In the genomic region with DNA sequence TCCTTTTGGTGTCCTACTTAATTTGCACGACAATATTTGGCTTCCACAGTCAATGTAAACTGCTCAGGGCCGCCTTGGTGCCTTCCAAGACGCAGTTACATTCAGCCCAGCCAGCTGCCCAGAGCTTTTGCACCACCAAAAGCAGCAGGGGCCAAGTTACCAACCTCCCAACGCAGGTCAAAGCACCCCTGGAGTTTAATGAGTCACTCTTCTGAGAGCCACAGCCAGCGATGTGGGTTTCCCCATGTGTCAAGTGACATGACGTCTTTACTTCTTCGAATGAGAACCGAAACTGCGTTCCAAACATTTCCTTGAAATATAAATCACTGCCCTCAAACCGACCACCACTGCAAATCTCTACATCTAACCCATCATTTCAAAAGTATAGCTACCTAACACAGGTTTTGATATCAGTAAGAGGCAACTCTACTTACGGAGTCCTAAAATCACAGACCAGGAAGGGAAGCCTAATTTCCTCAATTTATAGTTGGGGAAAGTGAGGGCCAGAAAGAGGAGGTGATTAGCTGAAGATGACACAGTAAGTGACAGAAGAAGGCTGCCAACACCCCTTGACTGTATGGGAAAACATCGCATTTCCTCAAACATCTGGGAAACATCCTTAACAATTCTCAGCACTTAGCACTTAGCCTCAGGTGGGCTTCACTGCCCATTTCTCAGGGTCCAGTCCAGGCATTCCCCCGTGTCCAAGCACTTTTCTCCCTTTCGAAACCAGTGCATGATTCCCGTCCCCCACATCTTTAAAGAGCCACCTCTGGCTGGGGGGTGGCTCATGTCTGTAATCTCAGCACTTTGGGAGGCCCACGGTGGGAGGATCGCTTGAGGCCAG, we compare ENCODE assay signal across 9 cellular contexts. TPM values are rescaled to one million over a fixed set of nuclear protein-coding genes. Genes with fewer than 3 reads are reported as not detected.
DNase-seq lines count a peak whose midpoint lies in the region; ATAC-seq, FAIRE-seq and TF ChIP-seq lines count a peak whose summit lies in the region.
"Had no signal": no experiment of that assay in that cellular context is flagged by ENCODE, and none has a peak within 500 bp of the region (broad histone marks: within the 10 kb centered on the region; RNA-seq: fewer than 3 reads in every experiment).

No MANE protein-coding gene starts in this region.

- DNase-seq in GM06990 (ENCODE audit: extremely low read depth, insufficient read length) = peak; percentile 74
- DNase-seq in HTR-8/SVneo (ENCODE audit: insufficient read length, low spot score) = peak; percentile 84
- DNase-seq in activated CD4-positive, CD25-positive, alpha-beta regulatory T cell treated with anti-CD3 and anti-CD28 coated beads, Interleukin-2, amount 50 U/mL, for 16 hours (ENCODE audit: low read depth, low spot score) = peak; percentile 27
- peak; percentile 83 for DNase-seq in endodermal cell
- DNase-seq in neuronal stem cell (ENCODE audit: low spot score) = no peak
- DNase-seq in urothelium cell line (ENCODE audit: low spot score) = peak; percentile 64
- no peak for DNase-seq in DMS153 (lab: John Stamatoyannopoulos, UW)

- peaks cover 30% of the 10 kb centered on the region for H3K4me1 Mint-ChIP-seq in endodermal cell

- peak; percentile 91 for ATAC-seq in GM21723 (IDR thresholded peaks at IDR 0.05; ENCODE audit: unreplicated experiment)

- H2BK120ac ChIP-seq in neuronal stem cell (ENCODE audit: low read depth, low read length) = no peak overlapping the region

- H3K18ac ChIP-seq in neuronal stem cell (ENCODE audit: low read length) = no peak overlapping the region

- H3K27me3 ChIP-seq in GM06990 (replicated peaks; ENCODE audit: control insufficient read depth, insufficient read depth, low read length) (no peaks in the 10 kb centered on the region), endodermal cell (ENCODE audit: control insufficient read depth, insufficient read depth, low read length, poor library complexity, severe bottlenecking) (peaks cover 66% of the 10 kb centered on the region), neuronal stem cell (ENCODE audit: control insufficient read depth in 3 of 3, insufficient read depth in 3 of 3, low read depth in 1 of 3, low read length in 3 of 3) (no peaks in the 10 kb centered on the region)

- 48 to 51% methylated on average over 8 to 17 of the region's 17 CpGs for WGBS in endodermal cell (ENCODE audit: insufficient coverage in 1 of 2, insufficient read length in 1 of 2), 2 experiments
- no CpG with 5 or more reads among the region's 17 CpGs for WGBS in neuronal stem cell (ENCODE audit: extremely low coverage in 2 of 2, insufficient read length in 2 of 2, insufficient replicate concordance in 1 of 2), 2 donors

- TF ChIP-seq CTCF in GM06990 (IDR thresholded peaks at IDR 0.05; ENCODE audit: insufficient read depth, low read length, poor library complexity, severe bottlenecking) (no peak), endodermal cell (conservative IDR thresholded peaks at IDR 0.05) (no peak)

- no peak overlapping the region for H2BK5ac ChIP-seq in neuronal stem cell (ENCODE audit: low read length)

- H3K27me3 Mint-ChIP-seq in endodermal cell (ENCODE audit: insufficient read depth) = peaks cover 79% of the 10 kb centered on the region

- H3K79me1 ChIP-seq in neuronal stem cell (ENCODE audit: low read depth, low read length) = no peaks in the 10 kb centered on the region

- no peak overlapping the region for H4K91ac ChIP-seq in neuronal stem cell (ENCODE audit: low read depth, low read length, poor library complexity)

- no peak overlapping the region for H3K4me2 ChIP-seq in neuronal stem cell (ENCODE audit: insufficient read depth, low read length, poor library complexity, severe bottlenecking)

- H3K27ac ChIP-seq in endodermal cell (ENCODE audit: low read depth, low read length) (no peak overlapping the region), neuronal stem cell (replicated peaks; ENCODE audit: low read length) (no peak overlapping the region)

- H2BK12ac ChIP-seq in neuronal stem cell (ENCODE audit: low read length) = no peak overlapping the region

- H3K36me3 ChIP-seq in GM06990 (ENCODE audit: control insufficient read depth, insufficient read depth, low read length) (no peaks in the 10 kb centered on the region), endodermal cell (ENCODE audit: control insufficient read depth, insufficient read depth, low read length) (no peaks in the 10 kb centered on the region), neuronal stem cell (replicated peaks in 1 of 2; ENCODE audit: control insufficient read depth in 2 of 2, insufficient read depth in 2 of 2, low read length in 2 of 2) (no peaks in the 10 kb centered on the region)

- no peak overlapping the region for H3K4me3 Mint-ChIP-seq in endodermal cell

- peak overlapping the region; percentile 21 for H3K27ac Mint-ChIP-seq in endodermal cell

- H2AFZ ChIP-seq in neuronal stem cell (ENCODE audit: low read length) = peak overlapping the region; percentile 44

- no peaks in the 10 kb centered on the region for H3K9me3 Mint-ChIP-seq in endodermal cell

- H3K9me3 ChIP-seq in endodermal cell (ENCODE audit: control insufficient read depth, low read length) (no peaks in the 10 kb centered on the region), neuronal stem cell (replicated peaks in 1 of 2; ENCODE audit: control insufficient read depth in 2 of 2, insufficient read depth in 1 of 2, low read depth in 1 of 2, low read length in 2 of 2) (no peaks in the 10 kb centered on the region)

- H4K8ac ChIP-seq in neuronal stem cell (ENCODE audit: low read depth, low read length) = no peak overlapping the region

- no peak overlapping the region for H3K23ac ChIP-seq in neuronal stem cell (ENCODE audit: low read depth, low read length, poor library complexity)

- H3K4me1 ChIP-seq in endodermal cell (ENCODE audit: control insufficient read depth, insufficient read depth, low read length) (peaks cover 7% of the 10 kb centered on the region), neuronal stem cell (ENCODE audit: control insufficient read depth in 2 of 2, insufficient read depth in 1 of 2, low read depth in 1 of 2, low read length in 2 of 2) (peaks cover 6 to 8% of the 10 kb centered on the region in 2 donors)

- H2BK15ac ChIP-seq in neuronal stem cell (ENCODE audit: low read length) = no peak overlapping the region

- no peak overlapping the region for H3K14ac ChIP-seq in neuronal stem cell (ENCODE audit: low read length)

- FAIRE-seq in HTR-8/SVneo (lab: Jason Lieb, UNC) (peak; percentile 54), urothelium cell line (lab: Jason Lieb, UNC) (peak; percentile 55)
- FAIRE-seq: TTC549 had no signal

- no peaks in the 10 kb centered on the region for H3K36me3 Mint-ChIP-seq in endodermal cell (ENCODE audit: low read depth)

- no peak overlapping the region for H3K4ac ChIP-seq in neuronal stem cell (ENCODE audit: low read length)

- H2AK5ac ChIP-seq in neuronal stem cell (ENCODE audit: low read depth, low read length) = no peak overlapping the region

- H3K4me3 ChIP-seq in GM06990 (replicated peaks; ENCODE audit: low read depth, low read length) (peak overlapping the region; percentile 18), endodermal cell (ENCODE audit: low read length) (no peak overlapping the region), neuronal stem cell (ENCODE audit: low read length in 2 of 2) (no peak overlapping the region)

- H3K9ac ChIP-seq in endodermal cell (ENCODE audit: extremely low read depth, low read length, poor library complexity, severe bottlenecking) (no peak overlapping the region), neuronal stem cell (ENCODE audit: low read depth, low read length, poor library complexity) (no peak overlapping the region)

RNA-seq across cellular contexts. Expression of gene MB21D2, which starts 24.5 kb away (rescaled TPM):
- total RNA-seq in endodermal cell = 1 to 10 TPM; 5.7 to 6.9 TPM
- polyA plus RNA-seq in endodermal cell (2013, experiment 1 of 2) = 4.1 TPM
- 4.2 TPM for polyA plus RNA-seq in endodermal cell (2013, experiment 2 of 2)
- polyA plus RNA-seq in neuronal stem cell (2013, experiment 1 of 2) = 4.0 TPM
- polyA plus RNA-seq in neuronal stem cell (2013, experiment 2 of 2) = 4.1 TPM

Comparison
In these comparisons a context has a peak if more than half of its experiments do, and no peak if none do; other contexts are left out.
1. DNase-seq: peak in GM06990 (single experiment), HTR-8/SVneo (single experiment), activated CD4-positive, CD25-positive, alpha-beta regulatory T cell treated with anti-CD3 and anti-CD28 coated beads, Interleukin-2, amount 50 U/mL, for 16 hours (single experiment), endodermal cell (single experiment) and urothelium cell line (single experiment); none in neuronal stem cell (single experiment) and DMS153 (single experiment).